ENCODE assay signal across 1 cellular context in genomic region chr6:135812085-135812526, GRCh38.
TF ChIP-seq lines count a peak whose summit lies in the region.

No MANE protein-coding gene starts in this region.

TF ChIP-seq in GM23338, 12 proteins besides CTCF, POLR2A, EP300 and RAD21 (continued from another document):
- TF ChIP-seq ZNF462 (CRISPR knock-in tag; IDR thresholded peaks at IDR 0.05), result no peak
